Comparison of ENCODE assay signal across 8 cellular contexts in genomic region chr15:70722266-70723123, GRCh38. TPM values are rescaled to one million over a fixed set of nuclear protein-coding genes. Genes with fewer than 3 reads are reported as not detected.
A peak's percentile ranks its signal among the peaks of the same experiment; 100 is the strongest.
DNase-seq lines count a peak whose midpoint lies in the region; FAIRE-seq and TF ChIP-seq lines count a peak whose summit lies in the region.

No MANE protein-coding gene starts in this region.

- H3K79me2 ChIP-seq in smooth muscle cell (ENCODE audit: low read depth): peaks cover 94% of the 10 kb centered on the region

- no peaks in the 10 kb centered on the region for H3K9me3 ChIP-seq in smooth muscle cell (replicated peaks; ENCODE audit: low read depth)

- peaks cover 33% of the 10 kb centered on the region for H3K27me3 Mint-ChIP-seq in activated CD4-positive, alpha-beta T cell treated with anti-CD3 and anti-CD28 coated beads, Interleukin-2, amount 10 ng/mL, durations not matched to agents 24 days and 14 days

- H3K27ac Mint-ChIP-seq in activated CD4-positive, alpha-beta T cell treated with anti-CD3 and anti-CD28 coated beads, Interleukin-2, amount 10 ng/mL, durations not matched to agents 24 days and 14 days: no peak overlapping the region

- H3K4me2 ChIP-seq in smooth muscle cell: no peak overlapping the region

- no peak overlapping the region for H3K4me3 Mint-ChIP-seq in activated CD4-positive, alpha-beta T cell treated with anti-CD3 and anti-CD28 coated beads, Interleukin-2, amount 10 ng/mL, durations not matched to agents 24 days and 14 days

- H3K27me3 ChIP-seq in smooth muscle cell (ENCODE audit: low read depth): no peaks in the 10 kb centered on the region

- no peaks in the 10 kb centered on the region for H3K4me1 Mint-ChIP-seq in activated CD4-positive, alpha-beta T cell treated with anti-CD3 and anti-CD28 coated beads, Interleukin-2, amount 10 ng/mL, durations not matched to agents 24 days and 14 days

- H3K9me3 Mint-ChIP-seq in activated CD4-positive, alpha-beta T cell treated with anti-CD3 and anti-CD28 coated beads, Interleukin-2, amount 10 ng/mL, durations not matched to agents 24 days and 14 days: no peaks in the 10 kb centered on the region

- H3K27ac ChIP-seq in smooth muscle cell (ENCODE audit: low read depth): no peak overlapping the region

- peak; percentile 97 for FAIRE-seq in frontal cortex (lab: Jason Lieb, UNC)

- peaks cover 13% of the 10 kb centered on the region for H3F3A ChIP-seq in smooth muscle cell (ENCODE audit: low read depth)

- no peak overlapping the region for H3K4me3 ChIP-seq in Jurkat, Clone E6-1 (ENCODE audit: low read length)
- no peak overlapping the region for H3K4me3 ChIP-seq in smooth muscle cell

- no peaks in the 10 kb centered on the region for H3K36me3 ChIP-seq in smooth muscle cell (ENCODE audit: low read depth)

- intact Hi-C loops in activated CD4-positive, alpha-beta T cell treated with anti-CD3 and anti-CD28 coated beads, Interleukin-2, amount 10 ng/mL, durations not matched to agents 24 days and 14 days (cut with micrococcal nuclease): loop anchor here (10.0 kb wide), 2 partner anchors 48 to 1248 kb away; no protein-coding TSS in a partner anchor

- peak; percentile 47 for DNase-seq in DMS 273 (lab: John Stamatoyannopoulos, UW; ENCODE audit: unreplicated experiment)
- DNase-seq in Jurkat, Clone E6-1 (ENCODE audit: low read depth, low spot score): peak; percentile 46
- DNase-seq in SKM-1 treated with dmso at 0.1 percent for 144 hours (lab: John Stamatoyannopoulos, UW; ENCODE audit: unreplicated experiment): peak; percentile 60
- DNase-seq in frontal cortex (ENCODE audit: low spot score in 2 of 2): peak; percentile 19 to 47
- DNase-seq in smooth muscle cell (lab: John Stamatoyannopoulos, UW; ENCODE audit: unreplicated experiment): no peak
- DNase-seq in activated CD4-positive, alpha-beta T cell treated with anti-CD3 and anti-CD28 coated beads, Interleukin-2, amount 10 ng/mL, durations not matched to agents 24 days and 14 days: no peak
- no peak for DNase-seq in COLO829 (ENCODE audit: low spot score)
- DNase-seq in NCI-H1930 (lab: John Stamatoyannopoulos, UW): no peak

- peaks cover 40% of the 10 kb centered on the region for H4K20me1 ChIP-seq in smooth muscle cell (ENCODE audit: low read depth)

- TF ChIP-seq CTCF in smooth muscle cell (IDR thresholded peaks at IDR 0.05; ENCODE audit: borderline replicate concordance, insufficient read depth, poor library complexity, severe bottlenecking): peak; percentile 76

- no peak overlapping the region for H2AFZ ChIP-seq in smooth muscle cell (ENCODE audit: low read depth)

- H3K36me3 Mint-ChIP-seq in activated CD4-positive, alpha-beta T cell treated with anti-CD3 and anti-CD28 coated beads, Interleukin-2, amount 10 ng/mL, durations not matched to agents 24 days and 14 days (ENCODE audit: low read depth): no peaks in the 10 kb centered on the region

- H3K9ac ChIP-seq in smooth muscle cell (ENCODE audit: low read depth): no peak overlapping the region

- H3K4me1 ChIP-seq in smooth muscle cell (ENCODE audit: low read depth): peaks cover 16% of the 10 kb centered on the region

- WGBS in smooth muscle cell (ENCODE audit: low lambda C conversion rate): 99% methylated on average over 3 of the region's 3 CpGs

RNA-seq across cellular contexts. Expression of gene UACA, which starts 40.9 kb away (rescaled TPM):
- 14.9 TPM for polyA plus RNA-seq in Jurkat, Clone E6-1 (2012; ENCODE audit: insufficient read depth, insufficient read length)
- total RNA-seq in frontal cortex: 22.0 TPM
- total RNA-seq in smooth muscle cell: 109 and 121 TPM in 2 replicates
- polyA plus RNA-seq in smooth muscle cell: 147 and 153 TPM in 2 replicates
- total RNA-seq in activated CD4-positive, alpha-beta T cell treated with anti-CD3 and anti-CD28 coated beads, Interleukin-2, amount 10 ng/mL, durations not matched to agents 24 days and 14 days: 0.40 and 0.68 TPM in 2 replicates

Comparison
In these comparisons a context has a peak if more than half of its experiments do, and no peak if none do; other contexts are left out.
1. DNase-seq: peak in DMS 273 (single experiment), Jurkat, Clone E6-1 (single experiment), SKM-1 treated with dmso at 0.1 percent for 144 hours (single experiment) and frontal cortex (2 of 2); none in smooth muscle cell (single experiment), activated CD4-positive, alpha-beta T cell treated with anti-CD3 and anti-CD28 coated beads, Interleukin-2, amount 10 ng/mL, durations not matched to agents 24 days and 14 days (single experiment), COLO829 (single experiment) and NCI-H1930 (0 of 2).
2. RNA of gene UACA, which starts 40.9 kb away (total RNA-seq): 109 to 121 TPM in smooth muscle cell and 22.0 TPM in frontal cortex (single experiment); 0.40 to 0.68 TPM in activated CD4-positive, alpha-beta T cell treated with anti-CD3 and anti-CD28 coated beads, Interleukin-2, amount 10 ng/mL, durations not matched to agents 24 days and 14 days; every median in the first group is over 10 times any median in the second.